In genomic region chr20:17875106-17875980, GRCh38 we compare ENCODE assay signal across 1 cellular context.
A peak's percentile ranks its signal among the peaks of the same experiment; 100 is the strongest.
TF ChIP-seq lines count a peak whose summit lies in the region.

No MANE protein-coding gene starts in this region.

TF ChIP-seq in IMR-90, 13 proteins besides CTCF, POLR2A, EP300 and RAD21 (continued from another document):
- 0 out of 2 replicates have a peak, but pooled peaks have one; percentile 26 for TF ChIP-seq USF2 (IDR thresholded peaks at IDR 0.05; ENCODE audit: low read depth, low read length)
